In genomic region chr7:90346326-90347125, GRCh38 we compare ENCODE assay signal across 1 cellular context.
A peak's percentile ranks its signal among the peaks of the same experiment; 100 is the strongest.
TF ChIP-seq lines count a peak whose summit lies in the region.

GTPBP10 (plus strand) TSS chr7:90346716; CDS start chr7:90346742, 26 bp downstream.

TF ChIP-seq in SK-N-SH treated with all-trans-retinoic acid at 6 μM for 48 hours, 23 proteins besides CTCF, POLR2A, EP300 and RAD21 (continued from another document):
- TF ChIP-seq ZNF8 (CRISPR knock-in tag; IDR thresholded peaks at IDR 0.05) (no peak), TSHZ2 (CRISPR knock-in tag; IDR thresholded peaks at IDR 0.05) (no peak), TOX (CRISPR knock-in tag; IDR thresholded peaks at IDR 0.05; ENCODE audit: borderline replicate concordance) (no peak), ZFP3 (CRISPR knock-in tag; IDR thresholded peaks at IDR 0.05) (peak; percentile 73; the same call in 1 of the 2 replicates)
